26 cellular contexts compared by ENCODE assay signal in genomic region chr22:38900677-38901076, GRCh38. TPM values are rescaled to one million over a fixed set of nuclear protein-coding genes. Genes with fewer than 3 reads are reported as not detected.
A peak's percentile ranks its signal among the peaks of the same experiment; 100 is the strongest.
DNase-seq lines count a peak whose midpoint lies in the region; ATAC-seq lines count a peak whose summit lies in the region.
"Had no signal": no experiment of that assay in that cellular context is flagged by ENCODE, and none has a peak within 500 bp of the region (broad histone marks: within the 10 kb centered on the region; RNA-seq: fewer than 3 reads in every experiment).

No MANE protein-coding gene starts in this region.

- no peaks in the 10 kb centered on the region for H3K27me3 ChIP-seq in BLaER1 treated with 17β-estradiol and CSF1 and Interleukin-3, amounts not matched to agents 10 nM and 100 nM

- H3K4me1 Mint-ChIP-seq in naive B cell: peaks cover 11 to 23% (median 19%) of the 10 kb centered on the region in 3 donors

- peak overlapping the region in 6 of 11 experiments; percentile 22 to 69 (median 61); a peak in 9 of 22 replicates for H3K27ac ChIP-seq in BLaER1 treated with 17β-estradiol and CSF1 and Interleukin-3, amounts not matched to agents 10 nM and 100 nM
- H3K27ac ChIP-seq in substantia nigra (ENCODE audit: low read depth, low read length, poor library complexity, severe bottlenecking): no peak overlapping the region
- H3K27ac ChIP-seq: foreskin keratinocyte, heart right ventricle, PC-9 had no signal

- ATAC-seq in naive B cell (ENCODE audit: low read depth in 2 of 2): peak; percentile 61 to 84
- ATAC-seq in HG03354 (IDR thresholded peaks at IDR 0.05; ENCODE audit: poor library complexity, severe bottlenecking, unreplicated experiment): no peak
- ATAC-seq: foreskin keratinocyte had no signal

- H3K36me3 ChIP-seq in BLaER1 treated with 17β-estradiol and CSF1 and Interleukin-3, amounts not matched to agents 10 nM and 100 nM: no peaks in the 10 kb centered on the region
- H3K36me3 ChIP-seq: heart right ventricle had no signal

- in situ Hi-C loops in KBM-7 (cut with MboI; ENCODE audit: low pct_unique_long_range_greater_than_20kb, low sequenced_read_pairs): no loop called here

- H3K9ac ChIP-seq in BLaER1 treated with 17β-estradiol and CSF1 and Interleukin-3, amounts not matched to agents 10 nM and 100 nM: peak overlapping the region in 6 of 11 experiments; percentile 12 to 50 (median 43); a peak in 5 of 22 replicates

- no peaks in the 10 kb centered on the region for H4K20me1 ChIP-seq in BLaER1 treated with 17β-estradiol and CSF1 and Interleukin-3, amounts not matched to agents 10 nM and 100 nM

- peak overlapping the region in 2 of 6 donors; percentile 24 to 46 for H3K27ac Mint-ChIP-seq in naive B cell
- H3K27ac Mint-ChIP-seq: activated T-cell treated with anti-CD3 and anti-CD28 coated beads, Interleukin-2, amount 50 U/mL, for 24 hours; CD14-positive monocyte; HFFc6 had no signal

- peak overlapping the region in 4 of 10 experiments; percentile 15 to 28 (median 21); a peak in 2 of 20 replicates for H3K4me3 ChIP-seq in BLaER1 treated with 17β-estradiol and CSF1 and Interleukin-3, amounts not matched to agents 10 nM and 100 nM
- H3K4me3 ChIP-seq: heart right ventricle, PC-9 had no signal

- DNase-seq in KBM-7: peak; percentile 37
- peak; percentile 55 for DNase-seq in RPMI8226
- peak; percentile 6 for DNase-seq in naive B cell
- DNase-seq in substantia nigra (lab: John Stamatoyannopoulos, UW): no peak
- no peak for DNase-seq in NCI-H510A treated with DMSO at 0.1 percent for 48 hours (lab: John Stamatoyannopoulos, UW)
- DNase-seq: ACHN; activated CD4-positive, CD25-positive, alpha-beta regulatory T cell treated with anti-CD3 and anti-CD28 coated beads, Interleukin-2, amount 50 U/mL, for 72 hours; activated naive CD4-positive, alpha-beta T cell; activated T-cell treated with anti-CD3 and anti-CD28 coated beads, Interleukin-2, amount 50 U/mL, for 24 hours; amniotic stem cell; effector memory CD4-positive, alpha-beta T cell; foreskin keratinocyte; heart right ventricle; HFFc6; KG1; mammary epithelial cell; NCI-H1694; NCI-H2171; NCI-H69; nucleus accumbens; PC-9; SHP77; SW 1271 had no signal

- peaks cover 0 to 15% (median 8%) of the 10 kb centered on the region in 7 donors for H3K9me3 Mint-ChIP-seq in naive B cell

- peaks cover 11 to 32% (median 20%) of the 10 kb centered on the region in 10 experiments; a peak in 18 of 20 replicates for H3K4me1 ChIP-seq in BLaER1 treated with 17β-estradiol and CSF1 and Interleukin-3, amounts not matched to agents 10 nM and 100 nM
- H3K4me1 ChIP-seq: foreskin keratinocyte had no signal

- H3K4me3 Mint-ChIP-seq in naive B cell: peak overlapping the region in 5 of 8 donors; percentile 67 to 77 (median 71)
- H3K4me3 Mint-ChIP-seq: activated T-cell treated with anti-CD3 and anti-CD28 coated beads, Interleukin-2, amount 50 U/mL, for 24 hours; HFFc6 had no signal

- peak overlapping the region; percentile 56 to 92 (median 80) for H3K4me2 ChIP-seq in BLaER1 treated with 17β-estradiol and CSF1 and Interleukin-3, amounts not matched to agents 10 nM and 100 nM
- H3K4me2 ChIP-seq: PC-9 had no signal

- peaks cover 0 to 6% (median 4%) of the 10 kb centered on the region in 3 donors for H3K27me3 Mint-ChIP-seq in naive B cell
- H3K27me3 Mint-ChIP-seq: activated T-cell treated with anti-CD3 and anti-CD28 coated beads, Interleukin-2, amount 50 U/mL, for 24 hours had no signal

- peaks cover 0 to 5% of the 10 kb centered on the region in 2 donors for H3K36me3 Mint-ChIP-seq in naive B cell
- H3K36me3 Mint-ChIP-seq: CD14-positive monocyte had no signal

- H3K9me3 ChIP-seq in BLaER1 treated with 17β-estradiol and CSF1 and Interleukin-3, amounts not matched to agents 10 nM and 100 nM (replicated peaks in 1 of 11): peaks cover 23 to 38% (median 32%) of the 10 kb centered on the region in 11 experiments

RNA-seq across cellular contexts. Expression of gene CBX6, which starts 28.7 kb away (rescaled TPM):
- polyA plus RNA-seq in naive B cell (ENCODE audit: low read depth in 6 of 6): 1 to 10 TPM; 1.1 to 5.0 (median 3.7) TPM

RNA-seq across cellular contexts. Expression of gene APOBEC3A, which starts 56.7 kb away (rescaled TPM):
- 1 to 10 TPM in 1 of 6 donors, under 1 TPM in 2, not detected in 3; 0.29 to 2.8 (median 0.40) TPM for polyA plus RNA-seq in naive B cell (ENCODE audit: low read depth in 6 of 6)
- polyA plus RNA-seq: foreskin keratinocyte, mammary epithelial cell had no signal

RNA-seq across cellular contexts. Expression of gene NPTXR, which starts 56.8 kb away (rescaled TPM):
- under 1 TPM in 3 of 6 donors, not detected in 3; 0.05 to 0.17 (median 0.11) TPM for polyA plus RNA-seq in naive B cell (ENCODE audit: low read depth in 6 of 6)
- polyA plus RNA-seq: CD14-positive monocyte had no signal

Comparison
In these comparisons a context has a peak if more than half of its experiments do, and no peak if none do; other contexts are left out.
1. DNase-seq: peak in KBM-7 (single experiment), RPMI8226 (single experiment) and naive B cell (single experiment); none in substantia nigra (0 of 49) and NCI-H510A treated with DMSO at 0.1 percent for 48 hours (single experiment).